ENCODE assay signal across 14 cellular contexts in the genomic region with DNA sequence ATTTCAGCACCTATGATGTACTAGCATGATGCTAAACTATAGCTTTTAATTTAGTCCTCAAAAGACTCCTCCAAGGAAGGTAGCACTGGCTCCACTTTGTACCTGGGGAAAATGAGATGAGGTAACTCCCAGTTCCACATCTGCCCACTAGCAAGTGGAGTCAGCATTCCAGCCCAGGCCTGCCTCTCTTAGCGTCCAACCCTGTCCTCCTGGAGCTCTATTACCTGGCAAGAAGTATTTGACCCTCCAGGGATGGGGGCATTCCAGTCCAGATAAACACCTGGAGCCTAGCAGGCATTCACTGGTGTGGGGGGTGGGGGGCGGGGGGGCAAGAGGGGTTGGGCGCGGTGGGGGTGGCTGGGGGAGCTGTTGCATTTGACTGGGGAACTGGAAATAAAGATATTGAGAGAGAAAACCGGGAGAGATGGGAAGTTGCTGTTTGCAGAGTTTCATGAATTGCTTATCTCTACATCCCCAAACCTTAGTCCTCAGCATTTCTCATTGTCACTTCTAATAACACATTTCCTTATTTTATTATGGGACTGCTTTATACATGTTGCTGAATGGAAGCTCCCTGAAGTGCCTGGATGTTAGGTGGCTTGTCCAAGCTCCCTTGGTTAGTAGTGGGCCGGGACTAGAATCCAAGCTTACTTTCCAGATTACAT. TPM values are rescaled to one million over a fixed set of nuclear protein-coding genes. Genes with fewer than 3 reads are reported as not detected.
A peak's percentile ranks its signal among the peaks of the same experiment; 100 is the strongest.
DNase-seq lines count a peak whose midpoint lies in the region; ATAC-seq and TF ChIP-seq lines count a peak whose summit lies in the region.
"Had no signal": no experiment of that assay in that cellular context is flagged by ENCODE, and none has a peak within 500 bp of the region (broad histone marks: within the 10 kb centered on the region; RNA-seq: fewer than 3 reads in every experiment).

No MANE protein-coding gene starts in this region.

- in situ Hi-C loops in mammary epithelial cell (cut with MboI; ENCODE audit: low sequenced_read_pairs in 2 of 2), result no loop called here

- H3K4ac ChIP-seq in H9 (ENCODE audit: low read depth, low read length), result no peak overlapping the region

- no peak overlapping the region for H3K4me3 Mint-ChIP-seq in CD14-positive monocyte
- H3K4me3 Mint-ChIP-seq in H9, result no peak overlapping the region

- H2AK5ac ChIP-seq in H9 (ENCODE audit: insufficient read length, low read length), result no peak overlapping the region

- no peak overlapping the region for H3K4me2 ChIP-seq in H9 (ENCODE audit: insufficient read depth, insufficient read length, low read length)
- peak overlapping the region; percentile 52 for H3K4me2 ChIP-seq in mammary epithelial cell (ENCODE audit: insufficient read depth, low read depth, low read length)

- peaks cover 0 to 6% (median 2%) of the 10 kb centered on the region in 3 donors for H3K27me3 Mint-ChIP-seq in CD14-positive monocyte (ENCODE audit: low read depth in 3 of 3)
- no peaks in the 10 kb centered on the region; the same call in 1 of the 2 replicates for H3K27me3 Mint-ChIP-seq in H9 (ENCODE audit: low read depth)

- H3K9me3 Mint-ChIP-seq in CD14-positive monocyte (no peaks in the 10 kb centered on the region), H9 (no peaks in the 10 kb centered on the region)

- no peak overlapping the region for H3T11ph ChIP-seq in H9 (ENCODE audit: low read length)

- CTCF ChIA-PET in mammary epithelial cell (lab: Charles Lee; ENCODE audit: low non-redundant PET), result interaction anchor here (0.6 kb wide), 1 partner anchor 56 kb away, joined by 3 read pairs; no protein-coding TSS in a partner anchor

- dilution Hi-C loops in mammary epithelial cell (cut with HindIII; ENCODE audit: low sequenced_read_pairs), result no loop called here

- no peak overlapping the region for H3K9ac ChIP-seq in H9 (ENCODE audit: extremely low read depth, insufficient read length, low read length)
- H3K9ac ChIP-seq in mammary epithelial cell (ENCODE audit: insufficient read depth, low read length), result no peak overlapping the region

- peaks cover 53% of the 10 kb centered on the region for H3K4me1 Mint-ChIP-seq in CD14-positive monocyte
- peaks cover 22 to 27% of the 10 kb centered on the region in 2 experiments for H3K4me1 Mint-ChIP-seq in H9

- H3K36me3 Mint-ChIP-seq in CD14-positive monocyte (no peaks in the 10 kb centered on the region), H9 (ENCODE audit: insufficient read depth in 1 of 3, low read depth in 3 of 3) (no peaks in the 10 kb centered on the region; a peak in 1 of 7 replicates)
- H3K36me3 Mint-ChIP-seq: CD8-positive, alpha-beta memory T cell had no signal

- H3K36me3 ChIP-seq in mammary epithelial cell (ENCODE audit: insufficient read depth, low read length), result no peaks in the 10 kb centered on the region
- H3K36me3 ChIP-seq: right atrium auricular region had no signal

- WGBS in H9 (ENCODE audit: extremely low coverage, insufficient read length, low lambda C conversion rate), result no CpG with 5 or more reads among the region's 6 CpGs
- 0% methylated on average over 1 of the region's 6 CpGs for WGBS in mammary epithelial cell (ENCODE audit: low coverage, missing lambda C conversion rate)

- H3K27ac Mint-ChIP-seq in CD14-positive monocyte (peak overlapping the region in 5 of 7 donors; percentile 15 to 50 (median 44)), H9 (peak overlapping the region; percentile 6 to 37 (median 21); a peak in 3 of 7 replicates)

- H2BK120ac ChIP-seq in H9 (ENCODE audit: low read depth, low read length, poor library complexity, severe bottlenecking), result no peak overlapping the region

- no peak overlapping the region for H2AFZ ChIP-seq in H9 (ENCODE audit: low read length)
- H2AFZ ChIP-seq in mammary epithelial cell (ENCODE audit: low read depth, low read length), result no peak overlapping the region

- TF ChIP-seq CTCF in CD14-positive monocyte (IDR thresholded peaks at IDR 0.05), result no peak
- TF ChIP-seq CTCF in H9 (conservative IDR thresholded peaks at IDR 0.05), result no peak
- peak in 1 of 2 donors; percentile 17 for TF ChIP-seq CTCF in mammary epithelial cell (conservative IDR thresholded peaks at IDR 0.05 in 1 of 2, IDR thresholded peaks at IDR 0.05 in 1 of 2; ENCODE audit: extremely low read depth in 1 of 2, insufficient read depth in 1 of 2, low read depth in 1 of 2, low read length in 2 of 2)

- no peak overlapping the region for H2BK15ac ChIP-seq in H9 (ENCODE audit: low read depth, low read length)

- no peak overlapping the region for H4K91ac ChIP-seq in H9 (ENCODE audit: insufficient read length, low read depth, low read length)

- no peaks in the 10 kb centered on the region for H3K23me2 ChIP-seq in H9 (ENCODE audit: insufficient read length, low read depth, low read length, poor library complexity, severe bottlenecking)

- no peak overlapping the region for H3K27ac ChIP-seq in H9 (ENCODE audit: insufficient read length, low read depth, low read length)
- no peak overlapping the region for H3K27ac ChIP-seq in mammary epithelial cell (ENCODE audit: insufficient read depth, low read depth, low read length)

- H4K20me1 ChIP-seq in H9 (ENCODE audit: control insufficient read depth, insufficient read depth, insufficient read length) (no peaks in the 10 kb centered on the region), mammary epithelial cell (ENCODE audit: insufficient read depth, low read length) (no peaks in the 10 kb centered on the region)

- H3K4me1 ChIP-seq in H9 (ENCODE audit: insufficient read depth, low read length), result peaks cover 3% of the 10 kb centered on the region; the same call in 1 of the 2 replicates
- H3K4me1 ChIP-seq in mammary epithelial cell (ENCODE audit: insufficient read depth, low read length), result peaks cover 19% of the 10 kb centered on the region

- H3K9me3 ChIP-seq in H9 (ENCODE audit: control insufficient read depth, low read depth, low read length) (no peaks in the 10 kb centered on the region), mammary epithelial cell (replicated peaks; ENCODE audit: insufficient read depth, low read length) (no peaks in the 10 kb centered on the region)
- H3K9me3 ChIP-seq: right atrium auricular region had no signal

- no peak overlapping the region for H3K56ac ChIP-seq in H9 (ENCODE audit: insufficient read length, low read depth, low read length)

- no peak for DNase-seq in CD14-positive monocyte (ENCODE audit: low spot score)
- peak; percentile 41 for DNase-seq in H9
- DNase-seq in mammary epithelial cell, result peak; percentile 56
- DNase-seq in kidney tubule cell (ENCODE audit: low spot score), result peak; percentile 35
- DNase-seq in T-helper 2 cell, result no peak
- DNase-seq: activated CD4-positive, alpha-beta T cell treated with anti-CD3 and anti-CD28 coated beads for 48 hours; CD8-positive, alpha-beta memory T cell; NCI-H2171; NCI-H748 treated with DMSO at 0.1 percent for 48 hours; nucleus accumbens had no signal

- intact Hi-C loops in CD14-positive monocyte (cut with micrococcal nuclease), result no loop called here
- intact Hi-C loops in mammary epithelial cell (cut with micrococcal nuclease), result loop anchor here (1.0 kb wide), 1 partner anchor 23 kb away; no protein-coding TSS in a partner anchor

- H3K14ac ChIP-seq in H9 (ENCODE audit: insufficient read depth, low read length), result no peak overlapping the region

- no peak overlapping the region for H3K4me3 ChIP-seq in mammary epithelial cell (replicated peaks in 1 of 3; ENCODE audit: insufficient read depth in 1 of 3, low read depth in 2 of 3, low read length in 3 of 3)
- H3K4me3 ChIP-seq: right atrium auricular region had no signal

- H4K8ac ChIP-seq in H9 (replicated peaks; ENCODE audit: insufficient read length, low read depth, low read length), result no peak overlapping the region

- no peak overlapping the region for H2BK20ac ChIP-seq in H9 (ENCODE audit: low read depth, low read length, poor library complexity, severe bottlenecking)

- H3K79me2 ChIP-seq in H9 (ENCODE audit: insufficient read depth, low read length) (no peaks in the 10 kb centered on the region), mammary epithelial cell (ENCODE audit: insufficient read depth, low read length) (no peaks in the 10 kb centered on the region)

- H3K18ac ChIP-seq in H9 (ENCODE audit: insufficient read length, low read depth, low read length), result no peak overlapping the region

- H3K79me1 ChIP-seq in H9 (ENCODE audit: insufficient read depth, low read depth, low read length, poor library complexity, severe bottlenecking), result no peaks in the 10 kb centered on the region

- H3K23ac ChIP-seq in H9 (ENCODE audit: insufficient read length, low read depth, low read length), result no peak overlapping the region

- no peak overlapping the region for H2BK5ac ChIP-seq in H9 (ENCODE audit: insufficient read length, low read length)

- H4K5ac ChIP-seq in H9 (ENCODE audit: insufficient read length, low read depth, low read length), result no peak overlapping the region

- H3K27me3 ChIP-seq in H9 (ENCODE audit: insufficient read depth, low read length) (no peaks in the 10 kb centered on the region), mammary epithelial cell (ENCODE audit: insufficient read depth, low read length) (no peaks in the 10 kb centered on the region)
- H3K27me3 ChIP-seq: right atrium auricular region had no signal

- ATAC-seq in HG03139 (IDR thresholded peaks at IDR 0.05; ENCODE audit: unreplicated experiment) (no peak), HG02610 (IDR thresholded peaks at IDR 0.05; ENCODE audit: unreplicated experiment) (no peak), HG03457 (IDR thresholded peaks at IDR 0.05; ENCODE audit: unreplicated experiment) (no peak)

- H2BK12ac ChIP-seq in H9 (ENCODE audit: insufficient read length, low read depth, low read length), result no peak overlapping the region

- BruUV-seq in mammary epithelial cell (replicated peaks; lab: Mats Ljungman, UMichigan), result no TSS peak

RNA-seq across cellular contexts. Expression of a gene that starts 22.0 kb away (rescaled TPM):
- polyA plus RNA-seq in CD14-positive monocyte (under 1 TPM; 0.32 to 0.48 TPM), mammary epithelial cell (1.9 TPM)
- total RNA-seq in H9 (2021) (120 and 122 TPM in 2 replicates), mammary epithelial cell (1 to 10 TPM; 4.4 to 8.7 TPM)
- 4.5 TPM for polyA minus RNA-seq in mammary epithelial cell

Comparison
In these comparisons a context has a peak if more than half of its experiments do, and no peak if none do; other contexts are left out.
1. DNase-seq: peak in H9 (single experiment), mammary epithelial cell (single experiment) and kidney tubule cell (single experiment); none in CD14-positive monocyte (single experiment) and T-helper 2 cell (0 of 5).
2. RNA of a gene that starts 22.0 kb away (total RNA-seq): 120 to 122 TPM in H9; 4.4 to 8.7 TPM in mammary epithelial cell; every median in the first group is over 10 times any median in the second.